In the genomic region with DNA sequence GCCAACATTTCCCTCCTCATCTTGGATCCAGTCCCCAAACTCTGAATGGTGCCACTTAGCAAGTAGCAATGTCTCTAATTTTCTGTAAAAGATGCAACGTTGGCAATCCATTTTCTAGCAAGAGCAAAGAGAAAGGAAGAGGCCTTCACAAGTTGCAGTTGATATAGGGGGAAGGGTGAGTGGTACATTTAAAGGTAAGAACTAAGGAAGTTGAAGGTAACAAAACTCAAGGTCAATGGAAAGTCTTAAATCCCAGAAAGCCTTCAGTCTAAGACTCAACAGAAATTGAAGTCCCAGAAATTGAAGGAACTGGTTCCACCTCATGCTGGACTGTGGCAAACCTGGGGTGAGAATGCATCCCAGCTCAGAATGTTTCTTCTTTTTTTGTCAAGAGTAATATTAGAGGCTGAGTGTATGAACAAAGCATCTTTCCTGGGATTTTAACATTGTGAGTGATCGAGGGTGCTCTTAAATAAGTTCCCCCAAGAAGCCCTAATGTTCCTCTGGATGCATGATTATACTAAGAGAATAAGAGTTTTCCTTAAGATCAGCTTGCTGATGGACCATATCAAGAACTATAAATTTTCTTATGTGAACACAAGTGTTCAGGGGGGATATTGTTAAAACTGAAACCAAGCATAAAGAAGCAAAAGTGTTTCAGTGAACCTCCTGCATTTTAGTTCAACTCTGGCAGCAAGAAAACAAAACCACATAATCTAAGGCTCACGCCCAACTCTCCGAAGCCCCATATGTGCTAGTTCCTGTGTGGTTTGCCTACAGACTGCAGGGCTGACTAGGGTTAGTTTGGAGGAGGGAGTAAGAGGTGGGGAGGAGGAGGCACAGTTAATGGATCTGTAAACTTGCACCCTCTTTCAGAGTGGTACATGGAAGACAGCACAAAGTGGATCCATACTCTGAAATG, we compare ENCODE assay signal across 8 cellular contexts. TPM values are rescaled to one million over a fixed set of nuclear protein-coding genes. Genes with fewer than 3 reads are reported as not detected.
DNase-seq lines count a peak whose midpoint lies in the region; ATAC-seq and TF ChIP-seq lines count a peak whose summit lies in the region.

A gene (plus strand): TSS at position 779 of the 922 bp plus-strand sequence. CDS start 46,023 bp downstream, outside the sequence.

- no peak for TF ChIP-seq CTCF in GM13976 (IDR thresholded peaks at IDR 0.05; ENCODE audit: borderline replicate concordance, control extremely low read depth, extremely low read depth, insufficient read depth, missing control alignments)
- no peak for TF ChIP-seq CTCF in thyroid gland (IDR thresholded peaks at IDR 0.05)

- peaks cover 0 to 16% of the 10 kb centered on the region in 2 donors for H3K4me1 ChIP-seq in thyroid gland

- ATAC-seq in HG03095 (IDR thresholded peaks at IDR 0.05; ENCODE audit: unreplicated experiment): peak; percentile 59
- ATAC-seq in memory B cell (ENCODE audit: low read depth): peak; percentile 64
- no peak for ATAC-seq in GM21717 (IDR thresholded peaks at IDR 0.05; ENCODE audit: unreplicated experiment)
- ATAC-seq in HG02885 (IDR thresholded peaks at IDR 0.05; ENCODE audit: poor library complexity, unreplicated experiment): no peak

- H3K4me1 Mint-ChIP-seq in memory B cell: peaks cover 33% of the 10 kb centered on the region

- TF ChIP-seq POLR2A in thyroid gland (IDR thresholded peaks at IDR 0.05): no peak

- in situ Hi-C loops in GM13976 (cut with MboI; ENCODE audit: low sequenced_read_pairs, unreplicated experiment): no loop called here

- peaks cover 5% of the 10 kb centered on the region for H3K36me3 Mint-ChIP-seq in memory B cell

- WGBS in thyroid gland, 2 donors: 66 to 79% methylated on average over 4 of the region's 4 CpGs

- DNase-seq in GM13976 (ENCODE audit: low spot score) (peak; percentile 54), memory B cell (ENCODE audit: low spot score in 2 of 2) (peak in 1 of 2 donors; percentile 23), thyroid gland (no peak), NCI-H510A treated with DMSO at 0.1 percent for 48 hours (lab: John Stamatoyannopoulos, UW) (no peak)
- peak; percentile 43 for DNase-seq in activated CD4-positive, alpha-beta T cell treated with anti-CD3 and anti-CD28 coated beads for 1 hour

- H3K36me3 ChIP-seq in thyroid gland: no peaks in the 10 kb centered on the region

- peak within 1 kb of the TSS; percentile 85 for H3K27ac Mint-ChIP-seq in memory B cell

- no peaks in the 10 kb centered on the region for H3K27me3 ChIP-seq in thyroid gland

- H3K4me3 Mint-ChIP-seq in memory B cell: peak within 1 kb of the TSS; percentile 92

- no peaks in the 10 kb centered on the region for H3K9me3 Mint-ChIP-seq in memory B cell

- no peaks in the 10 kb centered on the region for H3K9me3 ChIP-seq in thyroid gland

- no peak within 1 kb of the TSS for H3K4me3 ChIP-seq in thyroid gland (replicated peaks in 1 of 3)

- intact Hi-C loops in thyroid gland (cut with DNase I): no loop called here

- H3K27me3 Mint-ChIP-seq in memory B cell: no peaks in the 10 kb centered on the region

- H3K27ac ChIP-seq in thyroid gland: no peak within 1 kb of the TSS

RNA-seq across cellular contexts. Expression of the gene that starts here (rescaled TPM):
- total RNA-seq in thyroid gland: 1 to 10 TPM in 2 of 4 donors, under 1 TPM in 2; 0.27 to 7.2 (median 0.96) TPM

Comparison
In these comparisons a context has a peak if more than half of its experiments do, and no peak if none do; other contexts are left out.
1. DNase-seq: peak in GM13976 (single experiment) and activated CD4-positive, alpha-beta T cell treated with anti-CD3 and anti-CD28 coated beads for 1 hour (single experiment); none in thyroid gland (0 of 2) and NCI-H510A treated with DMSO at 0.1 percent for 48 hours (single experiment).
2. ATAC-seq: peak in HG03095 (single experiment) and memory B cell (single experiment); none in GM21717 (single experiment) and HG02885 (single experiment).